8 cellular contexts compared by ENCODE assay signal in genomic region chr20:3218307-3218988, GRCh38. TPM values are rescaled to one million over a fixed set of nuclear protein-coding genes. Genes with fewer than 3 reads are reported as not detected.
A peak's percentile ranks its signal among the peaks of the same experiment; 100 is the strongest.
DNase-seq lines count a peak whose midpoint lies in the region; ATAC-seq and TF ChIP-seq lines count a peak whose summit lies in the region.

No MANE protein-coding gene starts in this region.

- H3K4me1 Mint-ChIP-seq in central memory CD8-positive, alpha-beta T cell = peaks cover 6% of the 10 kb centered on the region

- H2AFZ ChIP-seq in ACC112 (ENCODE audit: low read length, unreplicated experiment) = peak overlapping the region; percentile 25

- H3K36me3 Mint-ChIP-seq in central memory CD8-positive, alpha-beta T cell (ENCODE audit: insufficient read depth) = peaks cover 41% of the 10 kb centered on the region

- no peaks in the 10 kb centered on the region for H3K27me3 Mint-ChIP-seq in central memory CD8-positive, alpha-beta T cell

- H3K27ac Mint-ChIP-seq in central memory CD8-positive, alpha-beta T cell (ENCODE audit: low read depth) = no peak overlapping the region

- no peak overlapping the region for H3K27ac ChIP-seq in ACC112 (ENCODE audit: low read depth, low read length)
- H3K27ac ChIP-seq in lung (ENCODE audit: low read depth in 1 of 2, low read length in 1 of 2) = no peak overlapping the region

- TF ChIP-seq CTCF in lung (IDR thresholded peaks at IDR 0.05; ENCODE audit: control extremely low read depth, extremely low read depth) = peak; percentile 61

- H3K4me3 ChIP-seq in ACC112 (ENCODE audit: low read depth, low read length) = no peak overlapping the region
- no peak overlapping the region for H3K4me3 ChIP-seq in lung

- TF ChIP-seq RAD21 in Ishikawa (IDR thresholded peaks at IDR 0.05; ENCODE audit: low read depth) = peak; percentile 32; the same call in 1 of the 2 replicates

- H3K4me3 Mint-ChIP-seq in central memory CD8-positive, alpha-beta T cell = no peak overlapping the region

- peak; percentile 56 for DNase-seq in activated CD4-positive, CD25-positive, alpha-beta regulatory T cell treated with anti-CD3 and anti-CD28 coated beads, Interleukin-2, amount 50 U/mL, for 16 hours (ENCODE audit: low read depth, low spot score)
- DNase-seq in central memory CD8-positive, alpha-beta T cell (ENCODE audit: low spot score in 2 of 2) = peak; percentile 56 to 72
- DNase-seq in lung (ENCODE audit: low spot score) (peak; percentile 72), KG1 (lab: John Stamatoyannopoulos, UW) (no peak)
- peak; percentile 50 to 51 for DNase-seq in stimulated activated CD8-positive, alpha-beta memory T cell treated with anti-CD3 and anti-CD28 coated beads, Interleukin-4, amount 100 ng/mL, for 1 hour (ENCODE audit: low read depth in 2 of 2, low spot score in 1 of 2)

- no peaks in the 10 kb centered on the region for H3K9me3 Mint-ChIP-seq in central memory CD8-positive, alpha-beta T cell

- ATAC-seq in GM18502 (IDR thresholded peaks at IDR 0.05; ENCODE audit: poor library complexity, unreplicated experiment) (peak; percentile 72), lung (ENCODE audit: insufficient read depth, low FRiP score) (peak; percentile 81)
- peak; percentile 79 for ATAC-seq in central memory CD8-positive, alpha-beta T cell (replicated peaks; ENCODE audit: extremely low read depth, poor library complexity, severe bottlenecking)

- no peaks in the 10 kb centered on the region for H3K79me2 ChIP-seq in ACC112 (ENCODE audit: control insufficient read depth, insufficient read depth, low read length, unreplicated experiment)

- H3K36me3 ChIP-seq in ACC112 (ENCODE audit: insufficient read depth, low read length) (no peaks in the 10 kb centered on the region), lung (ENCODE audit: control insufficient read depth in 2 of 2, insufficient read depth in 2 of 2, low read length in 2 of 2) (peaks cover 4 to 42% of the 10 kb centered on the region in 2 donors)

- no peaks in the 10 kb centered on the region for H3K4me1 ChIP-seq in ACC112 (ENCODE audit: control insufficient read depth, insufficient read depth, low read length, unreplicated experiment)
- peaks cover 0 to 6% of the 10 kb centered on the region in 2 donors for H3K4me1 ChIP-seq in lung (ENCODE audit: control insufficient read depth in 2 of 2, insufficient read depth in 2 of 2, low read length in 2 of 2)

- no peak for TF ChIP-seq EP300 in Ishikawa (IDR thresholded peaks at IDR 0.05; ENCODE audit: borderline replicate concordance)

- no peaks in the 10 kb centered on the region for H3K27me3 ChIP-seq in ACC112 (ENCODE audit: insufficient read depth, low read length)
- H3K27me3 ChIP-seq in lung (ENCODE audit: control insufficient read depth, insufficient read depth) = no peaks in the 10 kb centered on the region

- WGBS in lung, 2 donors = 20 to 28% methylated on average over 30 of the region's 30 CpGs

- no peaks in the 10 kb centered on the region for H3K9me3 ChIP-seq in lung (ENCODE audit: control insufficient read depth in 2 of 2, insufficient read depth in 1 of 2, low read length in 1 of 2)

TF ChIP-seq in Ishikawa, 13 proteins besides CTCF, POLR2A, EP300 and RAD21:
- TF ChIP-seq FOXM1 (IDR thresholded peaks at IDR 0.05; ENCODE audit: borderline replicate concordance, low read depth) (no peak), ZBTB7A (IDR thresholded peaks at IDR 0.05; ENCODE audit: low read depth) (no peak), EGR1 (IDR thresholded peaks at IDR 0.05) (no peak), CEBPB (IDR thresholded peaks at IDR 0.05) (no peak), TEAD4 (IDR thresholded peaks at IDR 0.05) (no peak), TAF1 (IDR thresholded peaks at IDR 0.05; ENCODE audit: low read depth) (no peak), REST (IDR thresholded peaks at IDR 0.05; ENCODE audit: low read depth) (no peak), TCF12 (IDR thresholded peaks at IDR 0.05; ENCODE audit: low read depth) (no peak), NFIC (IDR thresholded peaks at IDR 0.05) (no peak), CREB1 (IDR thresholded peaks at IDR 0.05; ENCODE audit: low read depth) (no peak), YY1 (IDR thresholded peaks at IDR 0.05; ENCODE audit: low read depth) (no peak)
- TF ChIP-seq, protein P1, sequence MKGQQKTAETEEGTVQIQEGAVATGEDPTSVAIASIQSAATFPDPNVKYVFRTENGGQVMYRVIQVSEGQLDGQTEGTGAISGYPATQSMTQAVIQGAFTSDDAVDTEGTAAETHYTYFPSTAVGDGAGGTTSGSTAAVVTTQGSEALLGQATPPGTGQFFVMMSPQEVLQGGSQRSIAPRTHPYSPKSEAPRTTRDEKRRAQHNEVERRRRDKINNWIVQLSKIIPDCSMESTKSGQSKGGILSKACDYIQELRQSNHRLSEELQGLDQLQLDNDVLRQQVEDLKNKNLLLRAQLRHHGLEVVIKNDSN (IDR thresholded peaks at IDR 0.05) = no peak
- TF ChIP-seq, protein P2, sequence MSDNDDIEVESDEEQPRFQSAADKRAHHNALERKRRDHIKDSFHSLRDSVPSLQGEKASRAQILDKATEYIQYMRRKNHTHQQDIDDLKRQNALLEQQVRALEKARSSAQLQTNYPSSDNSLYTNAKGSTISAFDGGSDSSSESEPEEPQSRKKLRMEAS (IDR thresholded peaks at IDR 0.05) = no peak
TF ChIP-seq in Ishikawa: peak in this region for 0.

RNA-seq across cellular contexts. Expression of gene ITPA, which starts 9.2 kb away (rescaled TPM):
- 10 to 100 TPM; 32.7 to 65.0 TPM for total RNA-seq in lung
- 10 to 100 TPM; 67.2 to 95.8 TPM for polyA plus RNA-seq in lung

RNA-seq across cellular contexts. Expression of gene DDRGK1, which starts 14.0 kb away (rescaled TPM):
- total RNA-seq in lung = 10 to 100 TPM; 44.3 to 95.1 TPM
- polyA plus RNA-seq in lung = 10 to 100 TPM; 78.2 to 93.6 TPM

RNA-seq across cellular contexts. Expression of gene SLC4A11, which starts 20.5 kb away (rescaled TPM):
- 1 to 10 TPM in 1 of 2 donors, under 1 TPM in 1; 0.40 to 8.8 TPM for total RNA-seq in lung
- 1 to 10 TPM; 2.8 to 6.5 TPM for polyA plus RNA-seq in lung

RNA-seq across cellular contexts. Expression of gene LZTS3, which starts 45.1 kb away (rescaled TPM):
- 10 to 100 TPM; 13.9 to 18.6 TPM for total RNA-seq in lung
- 10 to 100 TPM in 1 of 2 donors, 1 to 10 TPM in 1; 8.8 to 12.4 TPM for polyA plus RNA-seq in lung

RNA-seq across cellular contexts. Expression of gene FASTKD5, which starts 58.8 kb away (rescaled TPM):
- 10 to 100 TPM; 14.8 to 16.4 TPM for total RNA-seq in lung
- 10 to 100 TPM in 1 of 2 donors, 1 to 10 TPM in 1; 8.6 to 12.4 TPM for polyA plus RNA-seq in lung
